Comparison of ENCODE assay signal across 7 cellular contexts in the genomic region with DNA sequence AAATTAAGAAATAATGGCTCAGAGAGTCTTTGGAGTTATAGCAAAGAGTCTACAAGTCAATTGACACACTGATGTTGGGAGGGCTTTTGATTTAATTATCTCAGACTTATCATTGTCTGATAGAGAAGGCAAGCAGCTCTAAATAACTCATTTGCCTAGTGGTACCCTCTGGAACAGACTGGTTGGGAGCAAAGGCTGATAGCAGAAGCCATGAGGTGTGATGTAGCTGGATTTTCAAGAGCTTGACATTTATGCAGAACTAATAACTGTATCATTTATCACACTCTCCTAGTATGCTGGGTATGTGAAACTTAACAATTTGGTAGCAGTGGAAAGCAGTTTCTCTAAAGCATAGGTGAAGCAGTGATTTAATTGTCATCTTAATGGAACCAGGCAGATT.
"Had no signal": no experiment of that assay in that cellular context is flagged by ENCODE, and none has a peak within 500 bp of the region (broad histone marks: within the 10 kb centered on the region; RNA-seq: fewer than 3 reads in every experiment).

No MANE protein-coding gene starts in this region.

- FAIRE-seq: HepG2, HTR-8/SVneo, K562 had no signal

- DNase-seq: IMR-90, KBM-7, KG1 had no signal

- ATAC-seq: HepG2, K562 had no signal

- H3K27ac ChIP-seq: HL-60 had no signal

- H3K4me3 ChIP-seq: K562 had no signal
